11 cellular contexts compared by ENCODE assay signal in the genomic region with DNA sequence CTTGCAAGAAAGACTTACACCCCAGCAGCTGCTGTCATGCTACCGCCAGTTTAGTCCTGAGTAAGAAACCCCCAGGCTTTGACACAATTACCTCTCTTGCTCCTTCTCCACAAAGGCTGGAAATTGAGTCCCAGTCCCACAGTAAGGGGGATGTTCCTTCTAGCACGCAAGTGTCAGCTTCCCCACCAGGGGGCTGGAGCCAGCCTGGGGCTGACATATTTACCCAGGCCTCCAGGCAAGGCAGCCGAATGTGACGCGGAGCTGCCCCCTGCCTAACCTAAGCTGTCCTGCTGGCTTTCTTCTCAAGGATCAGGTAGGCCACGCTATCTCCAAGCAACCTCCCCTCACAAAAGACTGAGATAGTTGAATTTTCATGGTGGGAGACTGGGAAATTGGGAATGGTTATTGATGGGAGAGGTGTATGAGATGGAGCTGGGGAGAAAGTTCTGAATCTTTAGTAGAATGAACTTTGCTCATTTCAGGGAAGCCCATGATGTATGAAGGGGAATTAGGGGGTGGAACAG. TPM values are rescaled to one million over a fixed set of nuclear protein-coding genes. Genes with fewer than 3 reads are reported as not detected.
DNase-seq lines count a peak whose midpoint lies in the region; TF ChIP-seq lines count a peak whose summit lies in the region.
"Had no signal": no experiment of that assay in that cellular context is flagged by ENCODE, and none has a peak within 500 bp of the region (broad histone marks: within the 10 kb centered on the region; RNA-seq: fewer than 3 reads in every experiment).

No MANE protein-coding gene starts in this region.

- no CpG with 5 or more reads among the region's 6 CpGs for WGBS in trophoblast cell (ENCODE audit: extremely low coverage, insufficient coverage, insufficient read length)
- 83 to 97% methylated on average over 5 of the region's 6 CpGs for WGBS in esophagus squamous epithelium, 2 donors

- peaks cover 14 to 26% of the 10 kb centered on the region in 2 experiments for H3K4me1 ChIP-seq in trophoblast cell (ENCODE audit: control insufficient read depth in 1 of 2, insufficient read depth in 2 of 2, low read length in 2 of 2)
- H3K4me1 ChIP-seq in esophagus squamous epithelium = no peaks in the 10 kb centered on the region
- H3K4me1 ChIP-seq: BLaER1 had no signal

- intact Hi-C loops in esophagus squamous epithelium (cut with DNase I) = no loop called here

- no peak overlapping the region for H3K4ac ChIP-seq in trophoblast cell (ENCODE audit: low read depth, low read length)

- no peak overlapping the region for H4K91ac ChIP-seq in trophoblast cell (ENCODE audit: low read depth, low read length)

- no peak overlapping the region for H3K23ac ChIP-seq in trophoblast cell (ENCODE audit: low read length)

- H2BK120ac ChIP-seq in trophoblast cell (ENCODE audit: insufficient read depth, low read length, poor library complexity) = no peak overlapping the region

- no peak overlapping the region for H2BK12ac ChIP-seq in trophoblast cell (ENCODE audit: low read length)

- H3K9ac ChIP-seq in trophoblast cell (ENCODE audit: low read length) = no peak overlapping the region
- H3K9ac ChIP-seq: BLaER1 had no signal

- H3K14ac ChIP-seq in trophoblast cell (ENCODE audit: low read length) = no peak overlapping the region

- no peak overlapping the region for H2AK5ac ChIP-seq in trophoblast cell (ENCODE audit: low read length)

- H3K4me3 ChIP-seq in cardiac fibroblast (replicated peaks in 1 of 2; ENCODE audit: low read depth in 2 of 2, low read length in 2 of 2) (no peak overlapping the region), trophoblast cell (ENCODE audit: low read depth, low read length) (no peak overlapping the region), esophagus squamous epithelium (no peak overlapping the region)
- H3K4me3 ChIP-seq: BLaER1 had no signal

- no peak overlapping the region for H3K18ac ChIP-seq in trophoblast cell (ENCODE audit: low read length)

- H3K27me3 ChIP-seq in trophoblast cell (ENCODE audit: insufficient read depth, low read length) (no peaks in the 10 kb centered on the region), esophagus squamous epithelium (no peaks in the 10 kb centered on the region)
- H3K27me3 ChIP-seq: BLaER1 had no signal

- H3K9me3 ChIP-seq in trophoblast cell (ENCODE audit: insufficient read depth, low read depth, low read length) = no peaks in the 10 kb centered on the region
- no peaks in the 10 kb centered on the region for H3K9me3 ChIP-seq in esophagus squamous epithelium
- H3K9me3 ChIP-seq: BLaER1 had no signal

- H4K8ac ChIP-seq in trophoblast cell (ENCODE audit: low read depth, low read length) = no peak overlapping the region

- H3K36me3 ChIP-seq in trophoblast cell (ENCODE audit: control insufficient read depth in 1 of 2, insufficient read depth in 2 of 2, low read length in 2 of 2) (no peaks in the 10 kb centered on the region), esophagus squamous epithelium (no peaks in the 10 kb centered on the region)
- H3K36me3 ChIP-seq: BLaER1 had no signal

- H3K79me1 ChIP-seq in trophoblast cell (ENCODE audit: low read length) = peaks cover 3% of the 10 kb centered on the region

- no peak overlapping the region for H2AFZ ChIP-seq in trophoblast cell (ENCODE audit: insufficient read depth, low read length, poor library complexity)

- no peak overlapping the region for H2BK5ac ChIP-seq in trophoblast cell (ENCODE audit: low read depth, low read length, poor library complexity)

- H4K12ac ChIP-seq in trophoblast cell (ENCODE audit: low read depth, low read length) = no peak overlapping the region

- DNase-seq in NCI-H748 (lab: John Stamatoyannopoulos, UW; ENCODE audit: unreplicated experiment) (peak; percentile 30), NCI-H748 treated with DMSO at 0.1 percent for 48 hours (lab: John Stamatoyannopoulos, UW) (no peak), M059J (ENCODE audit: low read depth) (peak; percentile 34), cardiac fibroblast (ENCODE audit: low read depth in 2 of 2) (no peak), trophoblast cell (peak; percentile 31 to 32), esophagus squamous epithelium (lab: John Stamatoyannopoulos, UW) (no peak), C1 segment of cervical spinal cord (lab: John Stamatoyannopoulos, UW) (no peak)
- no peak for DNase-seq in activated naive CD4-positive, alpha-beta T cell treated with Interleukin-2 at 50 U/mL for 16 hours
- DNase-seq: activated CD8-positive, alpha-beta memory T cell treated with anti-CD3 and anti-CD28 coated beads, Interleukin-2, amount 50 U/mL, for 48 hours; right cardiac atrium had no signal

- TF ChIP-seq CTCF in cardiac fibroblast (IDR thresholded peaks at IDR 0.05; ENCODE audit: low read depth, low read length) (peak; percentile 46), esophagus squamous epithelium (IDR thresholded peaks at IDR 0.05) (no peak)

- no peaks in the 10 kb centered on the region for H3K79me2 ChIP-seq in trophoblast cell (ENCODE audit: control insufficient read depth, insufficient read depth, low read length, poor library complexity)

- TF ChIP-seq POLR2A in esophagus squamous epithelium (IDR thresholded peaks at IDR 0.05) = no peak

- H3K4me2 ChIP-seq in trophoblast cell (ENCODE audit: low read length) = peak overlapping the region; percentile 14
- H3K4me2 ChIP-seq: BLaER1 had no signal

- H3K27ac ChIP-seq in trophoblast cell (ENCODE audit: low read depth, low read length) (peak overlapping the region; percentile 31), esophagus squamous epithelium (no peak overlapping the region)
- H3K27ac ChIP-seq: BLaER1 had no signal

RNA-seq across cellular contexts. Expression of a gene that starts 19.2 kb away (rescaled TPM):
- total RNA-seq in M059J (2014; rRNA removed; shearing (Covaris generic)) = 1.5 and 2.3 TPM in 2 replicates
- polyA plus RNA-seq in trophoblast cell (2013) = 1.4 and 1.9 TPM in 2 replicates
- total RNA-seq in esophagus squamous epithelium = under 1 TPM; 0.11 to 0.76 (median 0.34) TPM

Comparison
In these comparisons a context has a peak if more than half of its experiments do, and no peak if none do; other contexts are left out.
1. DNase-seq: peak in NCI-H748 (single experiment), M059J (single experiment) and trophoblast cell (2 of 2); none in NCI-H748 treated with DMSO at 0.1 percent for 48 hours (single experiment), cardiac fibroblast (0 of 2), esophagus squamous epithelium (single experiment), C1 segment of cervical spinal cord (0 of 14) and activated naive CD4-positive, alpha-beta T cell treated with Interleukin-2 at 50 U/mL for 16 hours (single experiment).